In the genomic region with DNA sequence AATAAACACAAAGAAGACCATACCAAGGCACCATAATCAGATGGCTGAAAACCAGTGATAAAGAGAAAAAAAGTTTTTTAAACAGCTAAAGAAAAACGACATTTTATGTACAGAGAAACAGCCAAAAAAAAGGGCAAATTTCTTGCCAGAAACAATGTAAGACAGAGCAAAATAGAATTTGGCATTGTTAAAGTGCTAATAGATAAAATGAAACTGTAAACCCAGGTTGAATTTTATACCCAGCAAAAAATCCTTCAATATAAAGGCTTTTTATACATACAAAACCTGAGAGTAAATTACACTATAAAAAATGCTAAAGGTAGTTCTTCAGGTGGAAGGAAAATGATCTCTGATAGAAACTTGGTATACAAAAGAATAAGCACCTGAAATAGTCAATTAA, we compare ENCODE assay signal across 27 cellular contexts.
"Had no signal": no experiment of that assay in that cellular context is flagged by ENCODE, and none has a peak within 500 bp of the region (broad histone marks: within the 10 kb centered on the region; RNA-seq: fewer than 3 reads in every experiment).

No MANE protein-coding gene starts in this region.

- ATAC-seq: esophagus mucosa; gastrocnemius medialis; left lobe of liver; natural killer cell treated with Interleukin-12 subunit alpha and Interleukin-12 subunit beta and Interleukin-15 and Interleukin-18, amount 100 ng/mL, for 72 hours; sciatic nerve; stimulated activated memory B cell treated with anti-CD40 and anti-IgM and Interleukin-4, amounts not matched to agents 10 μg/mL and 1 μg/mL and 100 μg/mL, for 72 hours; stimulated activated naive CD8-positive, alpha-beta T cell treated with anti-CD3 and anti-CD28 coated beads, Interleukin-15, Interleukin-2, amounts not matched to agents 100 U/mL and 50 U/mL, for 24 hours had no signal

- H3K27ac Mint-ChIP-seq: dendritic cell treated with granulocyte-macrophage colony-stimulating factor and Interleukin-4, amounts not matched to agents 40 ng/mL and 50 ng/mL, for 4 days; endodermal cell; natural killer cell treated with Interleukin-12 subunit alpha and Interleukin-12 subunit beta and Interleukin-15 and Interleukin-18, amount 100 ng/mL, for 72 hours; progenitor cell of endocrine pancreas; stimulated activated memory B cell treated with anti-CD40 and anti-IgM and Interleukin-4, amounts not matched to agents 10 μg/mL and 1 μg/mL and 100 μg/mL, for 72 hours had no signal

- H3K4me3 Mint-ChIP-seq: dendritic cell treated with granulocyte-macrophage colony-stimulating factor and Interleukin-4, amounts not matched to agents 40 ng/mL and 50 ng/mL, for 4 days; endodermal cell; memory B cell; natural killer cell treated with Interleukin-12 subunit alpha and Interleukin-12 subunit beta and Interleukin-15 and Interleukin-18, amount 100 ng/mL, for 72 hours; neural crest cell; stimulated activated memory B cell treated with anti-CD40 and anti-IgM and Interleukin-4, amounts not matched to agents 10 μg/mL and 1 μg/mL and 100 μg/mL, for 72 hours had no signal

- FAIRE-seq: keratinocyte, urothelium cell line had no signal

- H3K9me3 ChIP-seq: colonic mucosa, gastrocnemius medialis, neutrophil, testis, upper lobe of left lung had no signal

- H3K9ac ChIP-seq: parathyroid adenoma had no signal

- H3K27me3 Mint-ChIP-seq: dendritic cell treated with granulocyte-macrophage colony-stimulating factor and Interleukin-4, amounts not matched to agents 40 ng/mL and 50 ng/mL, for 4 days; memory B cell; natural killer cell treated with Interleukin-12 subunit alpha and Interleukin-12 subunit beta and Interleukin-15 and Interleukin-18, amount 100 ng/mL, for 72 hours; progenitor cell of endocrine pancreas; stimulated activated memory B cell treated with anti-CD40 and anti-IgM and Interleukin-4, amounts not matched to agents 10 μg/mL and 1 μg/mL and 100 μg/mL, for 72 hours had no signal

- H3K79me2 ChIP-seq: parathyroid adenoma had no signal

- H2AFZ ChIP-seq: parathyroid adenoma had no signal

- H3K36me3 ChIP-seq: colonic mucosa, gastrocnemius medialis, neutrophil, upper lobe of left lung had no signal

- H3K4me1 Mint-ChIP-seq: endodermal cell, neural crest cell had no signal

- DNase-seq: colonic mucosa; effector CD8-positive, alpha-beta T cell; endodermal cell; foreskin fibroblast; gastrocnemius medialis; head of caudate nucleus; stimulated activated CD4-positive, alpha-beta T cell treated with anti-CD3 and anti-CD28 coated beads, Interleukin-4, amount 100 ng/mL, for 4 hours; stimulated activated naive CD8-positive, alpha-beta T cell treated with anti-CD3 and anti-CD28 coated beads, Interleukin-15, Interleukin-2, amounts not matched to agents 100 U/mL and 50 U/mL, for 24 hours; substantia nigra; testis; tibial artery; upper lobe of left lung had no signal

- H3K27me3 ChIP-seq: colonic mucosa, gastrocnemius medialis, neutrophil, testis, tibial artery, upper lobe of left lung had no signal

- H3K4me3 ChIP-seq: colonic mucosa, gastrocnemius medialis, lung, testis, tibial artery, upper lobe of left lung had no signal

- H3K27ac ChIP-seq: colonic mucosa, epithelial cell of prostate, gastrocnemius medialis, neutrophil, parathyroid adenoma, testis, tibial artery, upper lobe of left lung had no signal

- H3K4me1 ChIP-seq: colonic mucosa, gastrocnemius medialis, parathyroid adenoma, testis, tibial artery, upper lobe of left lung had no signal
